Comparison of ENCODE assay signal across 1 cellular context in the genomic region with DNA sequence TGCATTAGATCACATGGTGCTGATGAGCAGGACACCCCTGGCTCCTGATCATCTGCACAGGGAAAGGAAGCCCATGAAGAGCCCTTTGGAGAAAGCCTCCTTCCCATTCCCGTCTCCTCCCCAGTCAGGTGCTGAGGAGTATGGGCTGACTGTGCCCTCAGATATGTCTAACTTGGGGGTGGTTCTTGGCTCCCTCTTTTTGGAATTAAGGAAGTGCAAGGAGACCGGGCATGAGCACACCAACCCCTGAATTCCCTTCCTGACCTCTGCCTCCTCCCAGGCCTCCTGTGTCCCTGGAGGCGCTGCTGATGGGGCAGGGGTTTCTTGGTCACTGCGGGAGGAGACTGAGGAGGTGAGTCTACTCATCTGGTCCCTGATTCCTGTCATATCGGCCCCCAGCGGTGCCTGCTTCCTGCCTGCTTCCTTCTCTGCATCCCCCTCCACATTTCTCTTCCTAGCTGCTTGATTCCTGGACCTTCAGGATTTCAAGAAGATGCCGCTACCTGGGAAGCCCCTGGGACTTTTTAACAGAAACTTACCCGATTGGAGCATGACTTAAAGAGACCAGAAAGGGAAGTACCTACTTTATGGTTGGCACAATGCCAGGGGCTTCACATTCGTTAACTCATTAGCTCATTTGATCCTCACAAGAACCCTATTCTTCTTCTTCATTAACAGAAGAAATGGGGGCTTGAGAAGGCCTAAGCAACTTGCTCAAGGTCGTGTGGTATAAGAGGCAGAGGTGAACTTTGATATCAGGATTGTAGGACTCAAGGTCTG.
A peak's percentile ranks its signal among the peaks of the same experiment; 100 is the strongest.
TF ChIP-seq lines count a peak whose summit lies in the region.

No MANE protein-coding gene starts in this region.

TF ChIP-seq in GM12878, 131 proteins besides CTCF, POLR2A, EP300 and RAD21 (continued from another document and continues in another):
- TF ChIP-seq, protein P1, sequence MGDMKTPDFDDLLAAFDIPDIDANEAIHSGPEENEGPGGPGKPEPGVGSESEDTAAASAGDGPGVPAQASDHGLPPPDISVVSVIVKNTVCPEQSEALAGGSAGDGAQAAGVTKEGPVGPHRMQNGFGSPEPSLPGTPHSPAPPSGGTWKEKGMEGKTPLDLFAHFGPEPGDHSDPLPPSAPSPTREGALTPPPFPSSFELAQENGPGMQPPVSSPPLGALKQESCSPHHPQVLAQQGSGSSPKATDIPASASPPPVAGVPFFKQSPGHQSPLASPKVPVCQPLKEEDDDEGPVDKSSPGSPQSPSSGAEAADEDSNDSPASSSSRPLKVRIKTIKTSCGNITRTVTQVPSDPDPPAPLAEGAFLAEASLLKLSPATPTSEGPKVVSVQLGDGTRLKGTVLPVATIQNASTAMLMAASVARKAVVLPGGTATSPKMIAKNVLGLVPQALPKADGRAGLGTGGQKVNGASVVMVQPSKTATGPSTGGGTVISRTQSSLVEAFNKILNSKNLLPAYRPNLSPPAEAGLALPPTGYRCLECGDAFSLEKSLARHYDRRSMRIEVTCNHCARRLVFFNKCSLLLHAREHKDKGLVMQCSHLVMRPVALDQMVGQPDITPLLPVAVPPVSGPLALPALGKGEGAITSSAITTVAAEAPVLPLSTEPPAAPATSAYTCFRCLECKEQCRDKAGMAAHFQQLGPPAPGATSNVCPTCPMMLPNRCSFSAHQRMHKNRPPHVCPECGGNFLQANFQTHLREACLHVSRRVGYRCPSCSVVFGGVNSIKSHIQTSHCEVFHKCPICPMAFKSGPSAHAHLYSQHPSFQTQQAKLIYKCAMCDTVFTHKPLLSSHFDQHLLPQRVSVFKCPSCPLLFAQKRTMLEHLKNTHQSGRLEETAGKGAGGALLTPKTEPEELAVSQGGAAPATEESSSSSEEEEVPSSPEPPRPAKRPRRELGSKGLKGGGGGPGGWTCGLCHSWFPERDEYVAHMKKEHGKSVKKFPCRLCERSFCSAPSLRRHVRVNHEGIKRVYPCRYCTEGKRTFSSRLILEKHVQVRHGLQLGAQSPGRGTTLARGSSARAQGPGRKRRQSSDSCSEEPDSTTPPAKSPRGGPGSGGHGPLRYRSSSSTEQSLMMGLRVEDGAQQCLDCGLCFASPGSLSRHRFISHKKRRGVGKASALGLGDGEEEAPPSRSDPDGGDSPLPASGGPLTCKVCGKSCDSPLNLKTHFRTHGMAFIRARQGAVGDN (IDR thresholded peaks at IDR 0.05) = peak; percentile 25
- peak; percentile 93 for TF ChIP-seq RELA (IDR thresholded peaks at IDR 0.05; ENCODE audit: borderline replicate concordance, partially characterized antibody)
- 0 out of 2 replicates have a peak, but pooled peaks have one; percentile 23 for TF ChIP-seq GATAD2B (conservative IDR thresholded peaks at IDR 0.05; ENCODE audit: low read depth)
- TF ChIP-seq SRF (IDR thresholded peaks at IDR 0.05; ENCODE audit: low read depth in 2 of 2, low read length in 2 of 2) = no peak
- TF ChIP-seq NFIC (IDR thresholded peaks at IDR 0.05; ENCODE audit: low read depth, low read length) = 0 out of 2 replicates have a peak, but pooled peaks have one; percentile 29
- peak; percentile 11; the same call in 1 of the 2 replicates for TF ChIP-seq NR2F1 (conservative IDR thresholded peaks at IDR 0.05)
- no peak for TF ChIP-seq MEF2B (IDR thresholded peaks at IDR 0.05; ENCODE audit: partially characterized antibody, poor library complexity, severe bottlenecking)
- TF ChIP-seq KAT2A (conservative IDR thresholded peaks at IDR 0.05; ENCODE audit: control insufficient read depth, low read depth, low read length) = no peak
- peak; percentile 35; the same call in 1 of the 2 replicates for TF ChIP-seq PML (IDR thresholded peaks at IDR 0.05; ENCODE audit: low read length)
- peak; percentile 81 for TF ChIP-seq MTA2 (IDR thresholded peaks at IDR 0.05; ENCODE audit: low read depth)
- TF ChIP-seq, protein P2, sequence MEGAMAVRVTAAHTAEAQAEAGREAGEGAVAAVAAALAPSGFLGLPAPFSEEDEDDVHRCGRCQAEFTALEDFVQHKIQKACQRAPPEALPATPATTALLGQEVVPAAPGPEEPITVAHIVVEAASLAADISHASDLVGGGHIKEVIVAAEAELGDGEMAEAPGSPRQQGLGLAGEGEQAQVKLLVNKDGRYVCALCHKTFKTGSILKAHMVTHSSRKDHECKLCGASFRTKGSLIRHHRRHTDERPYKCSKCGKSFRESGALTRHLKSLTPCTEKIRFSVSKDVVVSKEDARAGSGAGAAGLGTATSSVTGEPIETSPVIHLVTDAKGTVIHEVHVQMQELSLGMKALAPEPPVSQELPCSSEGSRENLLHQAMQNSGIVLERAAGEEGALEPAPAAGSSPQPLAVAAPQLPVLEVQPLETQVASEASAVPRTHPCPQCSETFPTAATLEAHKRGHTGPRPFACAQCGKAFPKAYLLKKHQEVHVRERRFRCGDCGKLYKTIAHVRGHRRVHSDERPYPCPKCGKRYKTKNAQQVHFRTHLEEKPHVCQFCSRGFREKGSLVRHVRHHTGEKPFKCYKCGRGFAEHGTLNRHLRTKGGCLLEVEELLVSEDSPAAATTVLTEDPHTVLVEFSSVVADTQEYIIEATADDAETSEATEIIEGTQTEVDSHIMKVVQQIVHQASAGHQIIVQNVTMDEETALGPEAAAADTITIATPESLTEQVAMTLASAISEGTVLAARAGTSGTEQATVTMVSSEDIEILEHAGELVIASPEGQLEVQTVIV (IDR thresholded peaks at IDR 0.05; ENCODE audit: borderline replicate concordance, partially characterized antibody) = no peak
- TF ChIP-seq RUNX3 (IDR thresholded peaks at IDR 0.05; ENCODE audit: low read length) = peak; percentile 37
- peak; percentile 94 to 95 for TF ChIP-seq IKZF2 (IDR thresholded peaks at IDR 0.05)
- peak; percentile 72; the same call in 1 of the 2 replicates for TF ChIP-seq POLR2AphosphoS2 (IDR thresholded peaks at IDR 0.05; ENCODE audit: low read depth, low read length)
- no peak for TF ChIP-seq ZNF274 (IDR thresholded peaks at IDR 0.05; ENCODE audit: insufficient read depth, insufficient read length)
- TF ChIP-seq ATF7 (IDR thresholded peaks at IDR 0.05; ENCODE audit: low read depth) = peak; percentile 76
- no peak for TF ChIP-seq ZBTB11 (CRISPR knock-in tag; IDR thresholded peaks at IDR 0.05)
- TF ChIP-seq ESRRA (IDR thresholded peaks at IDR 0.05; ENCODE audit: low read length) = no peak
- TF ChIP-seq EED (IDR thresholded peaks at IDR 0.05; ENCODE audit: low read depth) = peak; percentile 94
- peak; percentile 98 for TF ChIP-seq SKIL (IDR thresholded peaks at IDR 0.05; ENCODE audit: low read depth, poor library complexity, severe bottlenecking)
- peak; percentile 6; the same call in 1 of the 2 replicates for TF ChIP-seq BACH1 (IDR thresholded peaks at IDR 0.05; ENCODE audit: borderline replicate concordance)
- TF ChIP-seq RELB (IDR thresholded peaks at IDR 0.05; ENCODE audit: low read depth) = peak; percentile 99
- TF ChIP-seq FOXK2 (IDR thresholded peaks at IDR 0.05) = no peak
- TF ChIP-seq NBN (IDR thresholded peaks at IDR 0.05) = peak; percentile 21; the same call in 1 of the 2 replicates
- TF ChIP-seq BCLAF1 (IDR thresholded peaks at IDR 0.05) = no peak
- peak; percentile 96 for TF ChIP-seq IKZF1 (conservative IDR thresholded peaks at IDR 0.05)
- peak; percentile 100 for TF ChIP-seq SMAD1 (IDR thresholded peaks at IDR 0.05; ENCODE audit: low read depth, partially characterized antibody)
- TF ChIP-seq HDAC6 (IDR thresholded peaks at IDR 0.05; ENCODE audit: unreplicated experiment) = no peak
- TF ChIP-seq BCL11A (IDR thresholded peaks at IDR 0.05; ENCODE audit: low read depth, low read length) = peak; percentile 27; the same call in 1 of the 2 replicates
- no peak for TF ChIP-seq NFYA (IDR thresholded peaks at IDR 0.05; ENCODE audit: borderline replicate concordance, low read depth, low read length)
- TF ChIP-seq, protein P3, sequence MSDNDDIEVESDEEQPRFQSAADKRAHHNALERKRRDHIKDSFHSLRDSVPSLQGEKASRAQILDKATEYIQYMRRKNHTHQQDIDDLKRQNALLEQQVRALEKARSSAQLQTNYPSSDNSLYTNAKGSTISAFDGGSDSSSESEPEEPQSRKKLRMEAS (IDR thresholded peaks at IDR 0.05; ENCODE audit: low read depth, low read length) = no peak; the same call in 1 of the 2 replicates
- TF ChIP-seq, protein P4, sequence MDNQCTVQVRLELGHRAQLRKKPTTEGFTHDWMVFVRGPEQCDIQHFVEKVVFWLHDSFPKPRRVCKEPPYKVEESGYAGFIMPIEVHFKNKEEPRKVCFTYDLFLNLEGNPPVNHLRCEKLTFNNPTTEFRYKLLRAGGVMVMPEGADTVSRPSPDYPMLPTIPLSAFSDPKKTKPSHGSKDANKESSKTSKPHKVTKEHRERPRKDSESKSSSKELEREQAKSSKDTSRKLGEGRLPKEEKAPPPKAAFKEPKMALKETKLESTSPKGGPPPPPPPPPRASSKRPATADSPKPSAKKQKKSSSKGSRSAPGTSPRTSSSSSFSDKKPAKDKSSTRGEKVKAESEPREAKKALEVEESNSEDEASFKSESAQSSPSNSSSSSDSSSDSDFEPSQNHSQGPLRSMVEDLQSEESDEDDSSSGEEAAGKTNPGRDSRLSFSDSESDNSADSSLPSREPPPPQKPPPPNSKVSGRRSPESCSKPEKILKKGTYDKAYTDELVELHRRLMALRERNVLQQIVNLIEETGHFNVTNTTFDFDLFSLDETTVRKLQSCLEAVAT (IDR thresholded peaks at IDR 0.05) = no peak
- TF ChIP-seq, protein P5, sequence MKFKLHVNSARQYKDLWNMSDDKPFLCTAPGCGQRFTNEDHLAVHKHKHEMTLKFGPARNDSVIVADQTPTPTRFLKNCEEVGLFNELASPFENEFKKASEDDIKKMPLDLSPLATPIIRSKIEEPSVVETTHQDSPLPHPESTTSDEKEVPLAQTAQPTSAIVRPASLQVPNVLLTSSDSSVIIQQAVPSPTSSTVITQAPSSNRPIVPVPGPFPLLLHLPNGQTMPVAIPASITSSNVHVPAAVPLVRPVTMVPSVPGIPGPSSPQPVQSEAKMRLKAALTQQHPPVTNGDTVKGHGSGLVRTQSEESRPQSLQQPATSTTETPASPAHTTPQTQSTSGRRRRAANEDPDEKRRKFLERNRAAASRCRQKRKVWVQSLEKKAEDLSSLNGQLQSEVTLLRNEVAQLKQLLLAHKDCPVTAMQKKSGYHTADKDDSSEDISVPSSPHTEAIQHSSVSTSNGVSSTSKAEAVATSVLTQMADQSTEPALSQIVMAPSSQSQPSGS (IDR thresholded peaks at IDR 0.05; ENCODE audit: low read length) = 0 out of 2 replicates have a peak, but pooled peaks have one; percentile 37
- no peak for TF ChIP-seq YBX1 (IDR thresholded peaks at IDR 0.05)
